Comparison of ENCODE assay signal across 8 cellular contexts in genomic region chr15:42919794-42920280, GRCh38. TPM values are rescaled to one million over a fixed set of nuclear protein-coding genes. Genes with fewer than 3 reads are reported as not detected.
A peak's percentile ranks its signal among the peaks of the same experiment; 100 is the strongest.
DNase-seq lines count a peak whose midpoint lies in the region; TF ChIP-seq lines count a peak whose summit lies in the region.

No MANE protein-coding gene starts in this region.

- H3K4me1 Mint-ChIP-seq in endodermal cell = peaks cover 7% of the 10 kb centered on the region

- peak overlapping the region; percentile 36; the same call in 1 of the 2 replicates for H2AFZ ChIP-seq in Karpas-422 (ENCODE audit: low read length)

- intact Hi-C loops in thyroid gland (cut with DNase I) = loop anchor here (10.0 kb wide), 1 partner anchor 185 kb away; the partner anchor contains the start of gene CDAN1

- no peaks in the 10 kb centered on the region for H3K36me3 Mint-ChIP-seq in endodermal cell (ENCODE audit: low read depth)

- no peaks in the 10 kb centered on the region for H4K20me1 ChIP-seq in Karpas-422 (ENCODE audit: insufficient read depth, low read depth, low read length)

- peaks cover 54% of the 10 kb centered on the region for H3K79me2 ChIP-seq in Karpas-422 (ENCODE audit: low read length)

- H3K9me3 Mint-ChIP-seq in endodermal cell = no peaks in the 10 kb centered on the region

- peaks cover 23% of the 10 kb centered on the region for H3K27me3 Mint-ChIP-seq in endodermal cell (ENCODE audit: insufficient read depth)

- no peak for TF ChIP-seq CTCF in GM10266 (IDR thresholded peaks at IDR 0.05; ENCODE audit: control insufficient read depth, insufficient read depth, low read depth, missing control alignments)
- no peak for TF ChIP-seq CTCF in WERI-Rb-1 (IDR thresholded peaks at IDR 0.05; ENCODE audit: low read depth, low read length)
- TF ChIP-seq CTCF in endodermal cell (conservative IDR thresholded peaks at IDR 0.05) = no peak
- no peak for TF ChIP-seq CTCF in thyroid gland (IDR thresholded peaks at IDR 0.05)

- H3K27me3 ChIP-seq in Karpas-422 (ENCODE audit: low read length) = no peaks in the 10 kb centered on the region
- no peaks in the 10 kb centered on the region for H3K27me3 ChIP-seq in WERI-Rb-1 (ENCODE audit: insufficient read depth, low read depth, severe bottlenecking)
- peaks cover 19% of the 10 kb centered on the region for H3K27me3 ChIP-seq in endodermal cell (ENCODE audit: control insufficient read depth, insufficient read depth, low read length, poor library complexity, severe bottlenecking)
- no peaks in the 10 kb centered on the region for H3K27me3 ChIP-seq in thyroid gland

- peak overlapping the region; percentile 87 for H3K4me2 ChIP-seq in Karpas-422 (ENCODE audit: low read depth, low read length, poor library complexity, severe bottlenecking)

- H3K4me3 Mint-ChIP-seq in endodermal cell = peak overlapping the region; percentile 82

- H3K27ac ChIP-seq in Karpas-422 (ENCODE audit: low read length) = peak overlapping the region; percentile 61
- H3K27ac ChIP-seq in WERI-Rb-1 = no peak overlapping the region; the same call in 1 of the 2 replicates
- H3K27ac ChIP-seq in endodermal cell (ENCODE audit: low read depth, low read length) = no peak overlapping the region
- peak overlapping the region; percentile 33 to 83 (median 74) for H3K27ac ChIP-seq in thyroid gland

- peak overlapping the region; percentile 89 for H3K27ac Mint-ChIP-seq in endodermal cell

- 4 to 7% methylated on average over 14 to 20 of the region's 20 CpGs for WGBS in endodermal cell (ENCODE audit: insufficient coverage in 1 of 2, insufficient read length in 1 of 2), 2 experiments
- 2 to 5% methylated on average over 16 to 20 of the region's 20 CpGs for WGBS in thyroid gland, 2 donors

- H3K9ac ChIP-seq in Karpas-422 (ENCODE audit: low read length) (peak overlapping the region; percentile 79), endodermal cell (ENCODE audit: extremely low read depth, low read length, poor library complexity, severe bottlenecking) (peak overlapping the region; percentile 37)

- H3K36me3 ChIP-seq in Karpas-422 (ENCODE audit: insufficient read depth, low read length) = no peaks in the 10 kb centered on the region
- H3K36me3 ChIP-seq in WERI-Rb-1 = no peaks in the 10 kb centered on the region
- H3K36me3 ChIP-seq in endodermal cell (ENCODE audit: control insufficient read depth, insufficient read depth, low read length) = no peaks in the 10 kb centered on the region
- no peaks in the 10 kb centered on the region for H3K36me3 ChIP-seq in thyroid gland

- H3K9me2 ChIP-seq in Karpas-422 (replicated peaks; ENCODE audit: insufficient read depth, low read length) = no peaks in the 10 kb centered on the region

- H3K4me3 ChIP-seq in Karpas-422 (ENCODE audit: low read length) = peak overlapping the region; percentile 87
- peak overlapping the region; percentile 86 for H3K4me3 ChIP-seq in WERI-Rb-1 (ENCODE audit: low read depth, low read length)
- H3K4me3 ChIP-seq in endodermal cell (ENCODE audit: low read length) = peak overlapping the region; percentile 96
- peak overlapping the region; percentile 16 to 94 (median 63) for H3K4me3 ChIP-seq in thyroid gland (replicated peaks in 1 of 3)

- peak; percentile 22 for DNase-seq in GM10266 (ENCODE audit: extremely low spot score)
- DNase-seq in Karpas-422 = peak; percentile 76
- peak; percentile 26 for DNase-seq in WERI-Rb-1
- DNase-seq in endodermal cell = no peak
- DNase-seq in midbrain (lab: John Stamatoyannopoulos, UW) = peak; percentile 62
- no peak for DNase-seq in thyroid gland
- DNase-seq in NCI-H1694 treated with DMSO at 0.1 percent for 48 hours (lab: John Stamatoyannopoulos, UW) = no peak
- no peak for DNase-seq in epidermal melanocyte (ENCODE audit: insufficient read length, low spot score)

- H3K9me3 ChIP-seq in Karpas-422 (ENCODE audit: low read length) = no peaks in the 10 kb centered on the region
- H3K9me3 ChIP-seq in WERI-Rb-1 (ENCODE audit: severe bottlenecking) = no peaks in the 10 kb centered on the region
- H3K9me3 ChIP-seq in endodermal cell (ENCODE audit: control insufficient read depth, low read length) = no peaks in the 10 kb centered on the region
- no peaks in the 10 kb centered on the region for H3K9me3 ChIP-seq in thyroid gland

- peaks cover 53% of the 10 kb centered on the region for H3K4me1 ChIP-seq in Karpas-422 (ENCODE audit: low read length)
- H3K4me1 ChIP-seq in endodermal cell (ENCODE audit: control insufficient read depth, insufficient read depth, low read length) = no peaks in the 10 kb centered on the region
- peaks cover 8 to 11% of the 10 kb centered on the region in 2 donors for H3K4me1 ChIP-seq in thyroid gland

- no peak for TF ChIP-seq POLR2A in thyroid gland (IDR thresholded peaks at IDR 0.05)

RNA-seq across cellular contexts. Expression of gene TTBK2, which starts 0.7 kb away (rescaled TPM):
- total RNA-seq in Karpas-422 (2014; rRNA removed; shearing (Covaris generic); ENCODE audit: low replicate concordance) = 13.8 and 33.8 TPM in 2 replicates
- 10 to 100 TPM; 17.9 to 24.8 TPM for total RNA-seq in endodermal cell
- polyA plus RNA-seq in endodermal cell (2013, experiment 1 of 2) = 13.6 TPM
- polyA plus RNA-seq in endodermal cell (2013, experiment 2 of 2) = 12.3 TPM
- total RNA-seq in thyroid gland = 10 to 100 TPM; 15.7 to 26.9 (median 20.0) TPM

Comparison
In these comparisons a context has a peak if more than half of its experiments do, and no peak if none do; other contexts are left out.
1. DNase-seq: peak in GM10266 (single experiment), Karpas-422 (single experiment), WERI-Rb-1 (single experiment) and midbrain (single experiment); none in endodermal cell (single experiment), thyroid gland (0 of 2), NCI-H1694 treated with DMSO at 0.1 percent for 48 hours (single experiment) and epidermal melanocyte (single experiment).
2. H3K27ac ChIP-seq: peak in Karpas-422 (single experiment) and thyroid gland (3 of 3); none in WERI-Rb-1 (single experiment) and endodermal cell (single experiment).
3. Peak in every context shown above with its lines, with median percentiles within 50 percentile points of each other: H3K4me3 ChIP-seq.